In the genomic region with DNA sequence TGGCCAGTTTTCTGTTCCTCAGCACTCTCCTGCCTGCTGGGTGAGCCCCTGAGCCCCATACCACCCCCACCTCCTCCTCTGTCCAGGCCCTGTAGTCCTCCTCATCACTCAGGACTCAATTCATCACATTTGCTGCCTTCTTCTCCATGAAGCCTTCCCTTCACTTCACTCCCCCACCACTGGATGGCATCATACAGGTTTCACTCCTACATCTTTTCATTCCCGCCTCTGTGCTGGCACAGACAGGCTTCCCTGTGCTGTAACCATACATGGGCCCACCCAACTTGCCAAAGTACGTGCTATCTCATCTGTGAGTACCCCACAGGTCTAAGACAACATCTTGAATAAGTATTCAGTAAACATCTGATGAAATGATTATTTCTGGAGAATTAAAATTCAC, we compare ENCODE assay signal across 8 cellular contexts. TPM values are rescaled to one million over a fixed set of nuclear protein-coding genes. Genes with fewer than 3 reads are reported as not detected.
DNase-seq lines count a peak whose midpoint lies in the region; ATAC-seq and TF ChIP-seq lines count a peak whose summit lies in the region.

No MANE protein-coding gene starts in this region.

- peaks cover 8% of the 10 kb centered on the region for H3K36me3 ChIP-seq in upper lobe of right lung

- CTCF ChIA-PET in activated CD4-positive, alpha-beta memory T cell treated with anti-CD3 and anti-CD28 coated beads for 36 hours (lab: Charles Lee) = no interaction called here

- POLR2A ChIA-PET in activated CD4-positive, alpha-beta memory T cell treated with anti-CD3 and anti-CD28 coated beads for 36 hours (lab: Charles Lee) = no interaction called here

- peaks cover 79% of the 10 kb centered on the region for H3K4me1 ChIP-seq in upper lobe of right lung

- H3K27me3 Mint-ChIP-seq in activated CD4-positive, alpha-beta memory T cell treated with anti-CD3 and anti-CD28 coated beads for 36 hours = no peaks in the 10 kb centered on the region

- DNase-seq in Caki2 (ENCODE audit: low read depth) = peak; percentile 30
- peak; percentile 67 for DNase-seq in HT-29 (ENCODE audit: low spot score)
- peak; percentile 42 for DNase-seq in activated CD4-positive, alpha-beta memory T cell treated with anti-CD3 and anti-CD28 coated beads for 36 hours
- peak; percentile 62 for DNase-seq in islet precursor cell
- DNase-seq in upper lobe of right lung = no peak
- no peak for DNase-seq in 8988T
- DNase-seq in mucosa of gallbladder (ENCODE audit: low spot score) = no peak

- TF ChIP-seq CTCF in upper lobe of right lung (IDR thresholded peaks at IDR 0.05) = peak; percentile 27

- no peaks in the 10 kb centered on the region for H3K9me3 ChIP-seq in upper lobe of right lung

- no peak overlapping the region for H3K4me3 Mint-ChIP-seq in activated CD4-positive, alpha-beta memory T cell treated with anti-CD3 and anti-CD28 coated beads for 36 hours

- no peaks in the 10 kb centered on the region for H3K27me3 ChIP-seq in upper lobe of right lung

- intact Hi-C loops in activated CD4-positive, alpha-beta memory T cell treated with anti-CD3 and anti-CD28 coated beads for 36 hours (cut with micrococcal nuclease) = no loop called here
- intact Hi-C loops in upper lobe of right lung (cut with DNase I) = no loop called here

- in situ Hi-C loops in Caki2 (cut with HindIII; ENCODE audit: low pct_unique_long_range_greater_than_20kb, low sequenced_read_pairs) = no loop called here

- peak overlapping the region; percentile 28 for H3K27ac Mint-ChIP-seq in activated CD4-positive, alpha-beta memory T cell treated with anti-CD3 and anti-CD28 coated beads for 36 hours

- H3K36me3 Mint-ChIP-seq in activated CD4-positive, alpha-beta memory T cell treated with anti-CD3 and anti-CD28 coated beads for 36 hours = peaks cover 3% of the 10 kb centered on the region

- ATAC-seq in upper lobe of right lung (peak; percentile 28), HG03565 (IDR thresholded peaks at IDR 0.05; ENCODE audit: unreplicated experiment) (no peak)

- H3K9me3 Mint-ChIP-seq in activated CD4-positive, alpha-beta memory T cell treated with anti-CD3 and anti-CD28 coated beads for 36 hours = no peaks in the 10 kb centered on the region

- peaks cover 74% of the 10 kb centered on the region for H3K4me1 Mint-ChIP-seq in activated CD4-positive, alpha-beta memory T cell treated with anti-CD3 and anti-CD28 coated beads for 36 hours (ENCODE audit: low read depth)

- H3K4me3 ChIP-seq in upper lobe of right lung = no peak overlapping the region

- peak overlapping the region; percentile 77 for H3K27ac ChIP-seq in upper lobe of right lung

RNA-seq across cellular contexts. Expression of a gene that starts 56.9 kb away (rescaled TPM):
- total RNA-seq in Caki2 (2014; rRNA removed; shearing (Covaris generic); ENCODE audit: low replicate concordance) = 0.74 and 3.3 TPM in 2 replicates
- total RNA-seq in HT-29 (2014; rRNA removed; shearing (Covaris generic)) = not detected in 2 replicates
- total RNA-seq in activated CD4-positive, alpha-beta memory T cell treated with anti-CD3 and anti-CD28 coated beads for 36 hours = under 1 TPM; 0.77 to 0.95 TPM
- total RNA-seq in upper lobe of right lung = 1.9 TPM
- total RNA-seq in mucosa of gallbladder = 5.0 TPM

Comparison
In these comparisons a context has a peak if more than half of its experiments do, and no peak if none do; other contexts are left out.
1. DNase-seq: peak in Caki2 (single experiment), HT-29 (single experiment), activated CD4-positive, alpha-beta memory T cell treated with anti-CD3 and anti-CD28 coated beads for 36 hours (single experiment) and islet precursor cell (single experiment); none in upper lobe of right lung (single experiment), 8988T (single experiment) and mucosa of gallbladder (single experiment).